Comparison of ENCODE assay signal across 22 cellular contexts in the genomic region with DNA sequence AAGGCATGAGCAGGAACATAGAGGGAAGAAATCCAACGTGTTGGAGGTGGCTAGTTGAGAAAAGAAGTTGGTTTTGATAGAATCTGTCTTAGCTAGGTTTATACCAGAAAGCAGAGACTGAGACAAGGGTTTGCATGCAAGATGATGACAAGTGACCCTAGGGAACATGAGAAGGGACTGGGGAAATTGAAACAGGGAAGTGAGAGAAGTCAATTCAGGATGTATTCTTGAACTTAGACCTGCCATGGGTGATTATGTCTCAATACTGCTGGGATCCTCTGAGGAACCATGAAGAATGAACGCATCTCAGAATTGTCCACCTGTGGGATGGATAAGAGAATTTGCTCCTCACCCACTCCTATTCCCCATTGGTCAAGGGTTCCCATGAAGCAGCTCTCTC. TPM values are rescaled to one million over a fixed set of nuclear protein-coding genes. Genes with fewer than 3 reads are reported as not detected.
A peak's percentile ranks its signal among the peaks of the same experiment; 100 is the strongest.
DNase-seq lines count a peak whose midpoint lies in the region; ATAC-seq and TF ChIP-seq lines count a peak whose summit lies in the region.
"Had no signal": no experiment of that assay in that cellular context is flagged by ENCODE, and none has a peak within 500 bp of the region (broad histone marks: within the 10 kb centered on the region; RNA-seq: fewer than 3 reads in every experiment).

No MANE protein-coding gene starts in this region.

- H3K27ac Mint-ChIP-seq in naive B cell: no peak overlapping the region
- no peak overlapping the region for H3K27ac Mint-ChIP-seq in glutamatergic neuron (ENCODE audit: unreplicated experiment)
- H3K27ac Mint-ChIP-seq: CD8-positive, alpha-beta T cell had no signal

- DNase-seq in CD1c-positive myeloid dendritic cell (ENCODE audit: extremely low spot score): peak; percentile 38
- peak; percentile 40 for DNase-seq in NB4 (ENCODE audit: low read depth)
- DNase-seq in SKM-1 treated with dmso at 0.1 percent for 144 hours (lab: John Stamatoyannopoulos, UW; ENCODE audit: unreplicated experiment): peak; percentile 17
- DNase-seq in naive B cell: no peak
- no peak for DNase-seq in DMS114 treated with DMSO at 0.1 percent for 48 hours (lab: John Stamatoyannopoulos, UW; ENCODE audit: unreplicated experiment)
- no peak for DNase-seq in right atrium auricular region (ENCODE audit: low spot score)
- no peak for DNase-seq in glutamatergic neuron
- no peak for DNase-seq in AML-193 (lab: John Stamatoyannopoulos, UW)
- DNase-seq: Calu3; CD8-positive, alpha-beta T cell; DMS53; EL; KG1; NCI-H1105; NCI-H2081 treated with DMSO at 0.1 percent for 48 hours; NCI-H446 treated with DMSO at 0.1 percent for 48 hours; NCI-H69 had no signal

- H3K27me3 Mint-ChIP-seq in naive B cell (peaks cover 51 to 75% (median 63%) of the 10 kb centered on the region in 3 donors), glutamatergic neuron (ENCODE audit: unreplicated experiment) (no peaks in the 10 kb centered on the region)

- H3K9me3 Mint-ChIP-seq in naive B cell (no peaks in the 10 kb centered on the region), glutamatergic neuron (ENCODE audit: unreplicated experiment) (no peaks in the 10 kb centered on the region)
- H3K9me3 Mint-ChIP-seq: CD8-positive, alpha-beta T cell had no signal

- H3K4me1 ChIP-seq in right atrium auricular region: no peaks in the 10 kb centered on the region
- H3K4me1 ChIP-seq: SJSA1 had no signal

- no peaks in the 10 kb centered on the region for H3K9me3 ChIP-seq in right atrium auricular region
- H3K9me3 ChIP-seq: SJSA1 had no signal

- no peaks in the 10 kb centered on the region for H3K27me3 ChIP-seq in right atrium auricular region

- H3K36me3 Mint-ChIP-seq in naive B cell (no peaks in the 10 kb centered on the region), glutamatergic neuron (ENCODE audit: unreplicated experiment) (no peaks in the 10 kb centered on the region)
- H3K36me3 Mint-ChIP-seq: CD8-positive, alpha-beta T cell had no signal

- H3K4me3 Mint-ChIP-seq in naive B cell (no peak overlapping the region), glutamatergic neuron (ENCODE audit: unreplicated experiment) (no peak overlapping the region)
- H3K4me3 Mint-ChIP-seq: CD8-positive, alpha-beta T cell had no signal

- H3K36me3 ChIP-seq in right atrium auricular region: no peaks in the 10 kb centered on the region
- H3K36me3 ChIP-seq: SJSA1 had no signal

- H3K4me1 Mint-ChIP-seq in naive B cell (peaks cover 6 to 7% (median 7%) of the 10 kb centered on the region in 3 donors), glutamatergic neuron (ENCODE audit: low read depth, unreplicated experiment) (no peaks in the 10 kb centered on the region)

- no peak overlapping the region for H3K27ac ChIP-seq in right atrium auricular region
- H3K27ac ChIP-seq: SJSA1 had no signal

- TF ChIP-seq POLR2A in NB4 (IDR thresholded peaks at IDR 0.05; ENCODE audit: extremely low read depth, insufficient read length): no peak

- no peak overlapping the region for H3K4me3 ChIP-seq in NB4 (ENCODE audit: low read depth, low read length)
- H3K4me3 ChIP-seq in right atrium auricular region: no peak overlapping the region
- H3K4me3 ChIP-seq: SJSA1 had no signal

- ATAC-seq in naive B cell (ENCODE audit: low read depth in 2 of 2): peak; percentile 61 to 65
- ATAC-seq: CD8-positive, alpha-beta T cell had no signal

- TF ChIP-seq CTCF in NB4 (IDR thresholded peaks at IDR 0.05; ENCODE audit: low read depth, low read length): no peak
- TF ChIP-seq CTCF in right atrium auricular region (IDR thresholded peaks at IDR 0.05): no peak
- TF ChIP-seq CTCF in glutamatergic neuron (IDR thresholded peaks at IDR 0.05; ENCODE audit: partially characterized antibody, unreplicated experiment): no peak

RNA-seq across cellular contexts. Expression of a gene that starts 20.5 kb away (rescaled TPM):
- not detected for polyA plus RNA-seq in naive B cell (ENCODE audit: low read depth in 6 of 6)
- not detected for total RNA-seq in right atrium auricular region
- total RNA-seq in glutamatergic neuron (ENCODE audit: unreplicated experiment): not detected
- total RNA-seq: A172, Calu3, H4, HT-29, SJSA1 had no signal
- polyA plus RNA-seq: BJ had no signal

RNA-seq across cellular contexts. Expression of a gene that starts 26.9 kb away (rescaled TPM):
- polyA plus RNA-seq in naive B cell (ENCODE audit: low read depth in 6 of 6): not detected
- total RNA-seq in right atrium auricular region: not detected
- not detected for total RNA-seq in glutamatergic neuron (ENCODE audit: unreplicated experiment)
- total RNA-seq: Calu3; CD8-positive, alpha-beta T cell; H4; HT-29; SJSA1 had no signal
- polyA plus RNA-seq: BJ had no signal

RNA-seq across cellular contexts. Expression of a gene that starts 33.2 kb away (rescaled TPM):
- polyA plus RNA-seq in naive B cell (ENCODE audit: low read depth in 6 of 6): not detected
- total RNA-seq in right atrium auricular region (not detected), glutamatergic neuron (ENCODE audit: unreplicated experiment) (not detected)
- total RNA-seq: A172; CD8-positive, alpha-beta T cell; H4; SJSA1 had no signal
- polyA plus RNA-seq: BJ had no signal

RNA-seq across cellular contexts. Expression of a gene that starts 42.0 kb away (rescaled TPM):
- polyA plus RNA-seq in naive B cell (ENCODE audit: low read depth in 6 of 6): not detected
- total RNA-seq in right atrium auricular region (not detected), glutamatergic neuron (ENCODE audit: unreplicated experiment) (not detected)
- total RNA-seq: A172; Calu3; CD8-positive, alpha-beta T cell; H4; HT-29; SJSA1 had no signal
- polyA plus RNA-seq: BJ had no signal

RNA-seq across cellular contexts. Expression of a gene that starts 47.9 kb away (rescaled TPM):
- not detected for polyA plus RNA-seq in naive B cell (ENCODE audit: low read depth in 6 of 6)
- total RNA-seq in right atrium auricular region: not detected
- not detected for total RNA-seq in glutamatergic neuron (ENCODE audit: unreplicated experiment)
- total RNA-seq: A172; CD8-positive, alpha-beta T cell; H4; HT-29; SJSA1 had no signal
- polyA plus RNA-seq: BJ had no signal

Comparison
In these comparisons a context has a peak if more than half of its experiments do, and no peak if none do; other contexts are left out.
1. DNase-seq: peak in CD1c-positive myeloid dendritic cell (single experiment), NB4 (single experiment) and SKM-1 treated with dmso at 0.1 percent for 144 hours (single experiment); none in naive B cell (single experiment), DMS114 treated with DMSO at 0.1 percent for 48 hours (single experiment), right atrium auricular region (single experiment), glutamatergic neuron (single experiment) and AML-193 (0 of 2).